10 cellular contexts compared by ENCODE assay signal in genomic region chr17:49570540-49571242, GRCh38. TPM values are rescaled to one million over a fixed set of nuclear protein-coding genes. Genes with fewer than 3 reads are reported as not detected.
DNase-seq lines count a peak whose midpoint lies in the region; ATAC-seq, FAIRE-seq and TF ChIP-seq lines count a peak whose summit lies in the region.
"Had no signal": no experiment of that assay in that cellular context is flagged by ENCODE, and none has a peak within 500 bp of the region (broad histone marks: within the 10 kb centered on the region; RNA-seq: fewer than 3 reads in every experiment).

No MANE protein-coding gene starts in this region.

- H3K4me3 Mint-ChIP-seq in activated CD8-positive, alpha-beta T cell treated with anti-CD3 and anti-CD28 coated beads, Interleukin-2, amount 10 ng/mL, durations not matched to agents 7 days and 5 days = peak overlapping the region; percentile 90

- in situ Hi-C loops in HAP-1 (cut with MboI; ENCODE audit: low sequenced_read_pairs) = loop anchor here (5.0 to 10.0 kb wide), 3 partner anchors 127 to 434 kb away; no protein-coding TSS in a partner anchor

- peaks cover 34% of the 10 kb centered on the region for H3K4me1 Mint-ChIP-seq in activated CD8-positive, alpha-beta T cell treated with anti-CD3 and anti-CD28 coated beads, Interleukin-2, amount 10 ng/mL, durations not matched to agents 7 days and 5 days (ENCODE audit: low read depth)

- H3K4me3 ChIP-seq in right atrium auricular region (no peak overlapping the region), kidney (ENCODE audit: low read length in 2 of 2) (no peak overlapping the region), uterus (no peak overlapping the region), HAP-1 (no peak overlapping the region)

- H3K27ac ChIP-seq in right atrium auricular region (peak overlapping the region; percentile 79 to 81), kidney (ENCODE audit: low read depth in 2 of 2, low read length in 2 of 2) (no peak overlapping the region), uterus (peak overlapping the region; percentile 91 to 93)

- POLR2A ChIA-PET in activated CD8-positive, alpha-beta T cell treated with anti-CD3 and anti-CD28 coated beads, Interleukin-2, amount 10 ng/mL, durations not matched to agents 7 days and 5 days (lab: Charles Lee) = interaction anchor here (0.6 to 2.9 kb wide), 7 partner anchors 68 to 178 kb away, joined by 3 to 15 read pairs (median 3); partner anchors contain the start of gene SLC35B1

- H3K27me3 Mint-ChIP-seq in activated CD8-positive, alpha-beta T cell treated with anti-CD3 and anti-CD28 coated beads, Interleukin-2, amount 10 ng/mL, durations not matched to agents 7 days and 5 days (ENCODE audit: low read depth) = peaks cover 40% of the 10 kb centered on the region

- TF ChIP-seq POLR2A in uterus (IDR thresholded peaks at IDR 0.05) = no peak

- H3K9me3 Mint-ChIP-seq in activated CD8-positive, alpha-beta T cell treated with anti-CD3 and anti-CD28 coated beads, Interleukin-2, amount 10 ng/mL, durations not matched to agents 7 days and 5 days (ENCODE audit: insufficient read depth) = no peaks in the 10 kb centered on the region

- no peak overlapping the region for H3K9ac ChIP-seq in kidney (ENCODE audit: low read length in 2 of 2)

- FAIRE-seq in kidney (lab: Jason Lieb, UNC) = no peak
- FAIRE-seq: colon, pancreas had no signal

- H3K36me3 ChIP-seq in right atrium auricular region (no peaks in the 10 kb centered on the region), kidney (ENCODE audit: control insufficient read depth in 1 of 2, insufficient read depth in 2 of 2, low read length in 2 of 2) (no peaks in the 10 kb centered on the region), uterus (no peaks in the 10 kb centered on the region), HAP-1 (replicated peaks) (no peaks in the 10 kb centered on the region)
- H3K36me3 ChIP-seq: pancreas had no signal

- no peak for TF ChIP-seq CTCF in right atrium auricular region (IDR thresholded peaks at IDR 0.05)
- no peak for TF ChIP-seq CTCF in kidney (IDR thresholded peaks at IDR 0.05; ENCODE audit: borderline replicate concordance, extremely low read depth, insufficient read depth)
- TF ChIP-seq CTCF in uterus (IDR thresholded peaks at IDR 0.05) = no peak

- H3K27me3 ChIP-seq in right atrium auricular region (no peaks in the 10 kb centered on the region), uterus (no peaks in the 10 kb centered on the region), HAP-1 (ENCODE audit: low read depth) (peaks cover 19% of the 10 kb centered on the region)
- H3K27me3 ChIP-seq: pancreas had no signal

- CTCF ChIA-PET in activated CD8-positive, alpha-beta T cell treated with anti-CD3 and anti-CD28 coated beads, Interleukin-2, amount 10 ng/mL, durations not matched to agents 7 days and 5 days (lab: Charles Lee) = interaction anchor here (0.6 to 16.6 kb wide), 43 partner anchors 9 to 427 kb away, joined by 3 to 514 read pairs (median 3); partner anchors contain the start of genes PHB1, SLC35B1, SPOP and TAC4

- no peak for DNase-seq in right atrium auricular region (ENCODE audit: low spot score)
- no peak for DNase-seq in left ventricle myocardium superior
- no peak for DNase-seq in activated CD8-positive, alpha-beta T cell treated with anti-CD3 and anti-CD28 coated beads, Interleukin-2, amount 10 ng/mL, durations not matched to agents 7 days and 5 days
- peak; percentile 33 for DNase-seq in kidney
- no peak for DNase-seq in uterus
- no peak for DNase-seq in HAP-1 (ENCODE audit: low spot score in 2 of 2)
- no peak for DNase-seq in HPDE6-E6E7 (ENCODE audit: extremely low spot score)
- DNase-seq in central memory CD4-positive, alpha-beta T cell = no peak

- H3K27ac Mint-ChIP-seq in activated CD8-positive, alpha-beta T cell treated with anti-CD3 and anti-CD28 coated beads, Interleukin-2, amount 10 ng/mL, durations not matched to agents 7 days and 5 days = peak overlapping the region; percentile 6

- H3K36me3 Mint-ChIP-seq in activated CD8-positive, alpha-beta T cell treated with anti-CD3 and anti-CD28 coated beads, Interleukin-2, amount 10 ng/mL, durations not matched to agents 7 days and 5 days (ENCODE audit: low read depth) = no peaks in the 10 kb centered on the region

- intact Hi-C loops in left ventricle myocardium superior (cut with micrococcal nuclease) (no loop called here), kidney (cut with DNase I) (loop anchor here (5.0 kb wide), 1 partner anchor 122 kb away; no protein-coding TSS in a partner anchor), uterus (cut with DNase I; ENCODE audit: low total_unique reads) (loop anchor here (10.0 kb wide), 1 partner anchor 204 kb away; no protein-coding TSS in a partner anchor)

- no peaks in the 10 kb centered on the region for H3K9me3 ChIP-seq in right atrium auricular region
- H3K9me3 ChIP-seq in kidney (ENCODE audit: control insufficient read depth in 1 of 2, low read length in 2 of 2) = no peaks in the 10 kb centered on the region
- H3K9me3 ChIP-seq in uterus = no peaks in the 10 kb centered on the region
- no peaks in the 10 kb centered on the region for H3K9me3 ChIP-seq in HAP-1
- H3K9me3 ChIP-seq: pancreas had no signal

- no peak for ATAC-seq in left ventricle myocardium superior
- no peak for ATAC-seq in activated CD8-positive, alpha-beta T cell treated with anti-CD3 and anti-CD28 coated beads, Interleukin-2, amount 10 ng/mL, durations not matched to agents 7 days and 5 days

- H3K4me1 ChIP-seq in right atrium auricular region (peaks cover 0 to 60% of the 10 kb centered on the region in 2 donors), kidney (ENCODE audit: control insufficient read depth in 1 of 2, insufficient read depth in 1 of 2, low read depth in 1 of 2, low read length in 2 of 2) (peaks cover 0 to 10% of the 10 kb centered on the region in 2 donors), uterus (peaks cover 0 to 10% of the 10 kb centered on the region in 2 donors), HAP-1 (peaks cover 5% of the 10 kb centered on the region)

RNA-seq across cellular contexts. Expression of gene NXPH3, which starts 5.0 kb away (rescaled TPM):
- total RNA-seq in right atrium auricular region = 1 to 10 TPM; 3.4 to 8.8 TPM
- total RNA-seq in left ventricle myocardium superior = 3.4 TPM
- total RNA-seq in activated CD8-positive, alpha-beta T cell treated with anti-CD3 and anti-CD28 coated beads, Interleukin-2, amount 10 ng/mL, durations not matched to agents 7 days and 5 days = not detected
- 0.98 TPM for total RNA-seq in kidney
- 1.2 TPM for polyA plus RNA-seq in kidney (ENCODE audit: insufficient read depth, low read depth, low replicate concordance)
- total RNA-seq in uterus = 10 to 100 TPM in 2 of 4 donors, 1 to 10 TPM in 2; 5.8 to 24.3 (median 9.0) TPM

Comparison
In these comparisons a context has a peak if more than half of its experiments do, and no peak if none do; other contexts are left out.
1. H3K27ac ChIP-seq: peak in right atrium auricular region (2 of 2) and uterus (2 of 2); none in kidney (0 of 2).